ENCODE assay signal across 1 cellular context in genomic region chr14:24164591-24164991, GRCh38.
A peak's percentile ranks its signal among the peaks of the same experiment; 100 is the strongest.
TF ChIP-seq lines count a peak whose summit lies in the region.

No MANE protein-coding gene starts in this region.

TF ChIP-seq in HepG2, 621 proteins besides CTCF, POLR2A, EP300 and RAD21:
- peak; percentile 22; the same call in 1 of the 2 replicates for TF ChIP-seq GABPB1 (CRISPR knock-in tag; IDR thresholded peaks at IDR 0.05)
- peak; percentile 64 for TF ChIP-seq RBFOX2 (IDR thresholded peaks at IDR 0.05; ENCODE audit: low read depth, low read length)
- no peak for TF ChIP-seq RBM22 (optimal IDR thresholded peaks at IDR 0.05; ENCODE audit: low read length)
- TF ChIP-seq ZNF572 (CRISPR knock-in tag; IDR thresholded peaks at IDR 0.05) = no peak
- peak; percentile 45; the same call in 1 of the 2 replicates for TF ChIP-seq ZNF768 (CRISPR knock-in tag; IDR thresholded peaks at IDR 0.05)
- TF ChIP-seq AGO2 (optimal IDR thresholded peaks at IDR 0.05; ENCODE audit: low read depth, low read length) = peak; percentile 67
- 0 out of 2 replicates have a peak, but pooled peaks have one; percentile 41 for TF ChIP-seq ZNF83 (CRISPR knock-in tag; IDR thresholded peaks at IDR 0.05; ENCODE audit: borderline replicate concordance)
- TF ChIP-seq, protein P1, sequence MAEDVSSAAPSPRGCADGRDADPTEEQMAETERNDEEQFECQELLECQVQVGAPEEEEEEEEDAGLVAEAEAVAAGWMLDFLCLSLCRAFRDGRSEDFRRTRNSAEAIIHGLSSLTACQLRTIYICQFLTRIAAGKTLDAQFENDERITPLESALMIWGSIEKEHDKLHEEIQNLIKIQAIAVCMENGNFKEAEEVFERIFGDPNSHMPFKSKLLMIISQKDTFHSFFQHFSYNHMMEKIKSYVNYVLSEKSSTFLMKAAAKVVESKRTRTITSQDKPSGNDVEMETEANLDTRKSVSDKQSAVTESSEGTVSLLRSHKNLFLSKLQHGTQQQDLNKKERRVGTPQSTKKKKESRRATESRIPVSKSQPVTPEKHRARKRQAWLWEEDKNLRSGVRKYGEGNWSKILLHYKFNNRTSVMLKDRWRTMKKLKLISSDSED (CRISPR knock-in tag; IDR thresholded peaks at IDR 0.05) = no peak
- TF ChIP-seq MTA1 (CRISPR knock-in tag; IDR thresholded peaks at IDR 0.05; ENCODE audit: borderline replicate concordance) = peak; percentile 60; the same call in 1 of the 2 replicates
- TF ChIP-seq ZNF550 (CRISPR knock-in tag; IDR thresholded peaks at IDR 0.05; ENCODE audit: borderline replicate concordance) = 0 out of 2 replicates have a peak, but pooled peaks have one; percentile 39
- peak; percentile 23; the same call in 1 of the 2 replicates for TF ChIP-seq ZNF333 (CRISPR knock-in tag; IDR thresholded peaks at IDR 0.05; ENCODE audit: borderline replicate concordance)
- no peak for TF ChIP-seq ATF7 (IDR thresholded peaks at IDR 0.05)
- peak; percentile 28; the same call in 1 of the 2 replicates for TF ChIP-seq ATF7 (CRISPR knock-in tag; IDR thresholded peaks at IDR 0.05)
- peak; percentile 34; the same call in 1 of the 2 replicates for TF ChIP-seq NRL (CRISPR knock-in tag; IDR thresholded peaks at IDR 0.05; ENCODE audit: borderline replicate concordance)
